Comparison of ENCODE assay signal across 21 cellular contexts in genomic region chr5:116382025-116382873, GRCh38.
DNase-seq lines count a peak whose midpoint lies in the region; ATAC-seq, FAIRE-seq and TF ChIP-seq lines count a peak whose summit lies in the region.
"Had no signal": no experiment of that assay in that cellular context is flagged by ENCODE, and none has a peak within 500 bp of the region (broad histone marks: within the 10 kb centered on the region; RNA-seq: fewer than 3 reads in every experiment).

No MANE protein-coding gene starts in this region.

- H3K4me1 Mint-ChIP-seq in nephron progenitor cell: peaks cover 79% of the 10 kb centered on the region
- H3K4me1 Mint-ChIP-seq: activated B cell treated with CpG ODN at 0.5 μM for 24 hours; activated T-helper 17 cell treated with anti-CD3 and anti-CD28 coated beads, Interleukin-2, amount 50 U/mL, for 72 hours had no signal

- H3K27me3 Mint-ChIP-seq in nephron progenitor cell (ENCODE audit: low read depth, poor library complexity): peaks cover 4% of the 10 kb centered on the region
- H3K27me3 Mint-ChIP-seq: activated B cell treated with CpG ODN at 0.5 μM for 24 hours; activated naive CD8-positive, alpha-beta T cell; activated T-helper 17 cell treated with anti-CD3 and anti-CD28 coated beads, Interleukin-2, amount 50 U/mL, for 72 hours had no signal

- H3K27ac ChIP-seq in cingulate gyrus (ENCODE audit: low read depth, low read length): peak overlapping the region; percentile 2

- no peak overlapping the region for H3K4me3 Mint-ChIP-seq in nephron progenitor cell
- H3K4me3 Mint-ChIP-seq: activated B cell treated with CpG ODN at 0.5 μM for 24 hours; activated naive CD8-positive, alpha-beta T cell; activated T-helper 17 cell treated with anti-CD3 and anti-CD28 coated beads, Interleukin-2, amount 50 U/mL, for 72 hours; HFFc6; T-helper 2 cell treated with Interferon-gamma antibody and Interleukin-4, amounts not matched to agents 5 μg/mL and 100 μg/mL, for 36 hours had no signal

- FAIRE-seq in GM12891 (lab: Jason Lieb, UNC): no peak
- FAIRE-seq: astrocyte, colon had no signal

- no peak for TF ChIP-seq CTCF in nephron progenitor cell (IDR thresholded peaks at IDR 0.05)

- DNase-seq in GM12891 (ENCODE audit: insufficient read length, low spot score): no peak
- DNase-seq in NOMO-1 treated with DMSO at 0.1 percent for 48 hours (lab: John Stamatoyannopoulos, UW; ENCODE audit: unreplicated experiment): peak; percentile 69
- no peak for DNase-seq in nephron progenitor cell
- no peak for DNase-seq in DMS79 (lab: John Stamatoyannopoulos, UW)
- DNase-seq in NCI-H446 treated with DMSO at 0.1 percent for 48 hours (lab: John Stamatoyannopoulos, UW): no peak
- DNase-seq: activated B cell treated with CpG ODN at 0.5 μM for 24 hours; activated CD4-positive, alpha-beta T cell treated with anti-CD3 and anti-CD28 coated beads, Interleukin-2, amount 50 U/mL, for 4 hours; activated CD8-positive, alpha-beta memory T cell treated with anti-CD3 and anti-CD28 coated beads, Interleukin-2, amount 50 U/mL, for 4 hours; GDM1; HFFc6; KBM-7; left lung; mucosa of descending colon; NCI-H187 had no signal

- peak overlapping the region; percentile 95 for H3K27ac Mint-ChIP-seq in nephron progenitor cell
- H3K27ac Mint-ChIP-seq: activated B cell treated with CpG ODN at 0.5 μM for 24 hours; activated naive CD8-positive, alpha-beta T cell; activated T-helper 17 cell treated with anti-CD3 and anti-CD28 coated beads, Interleukin-2, amount 50 U/mL, for 72 hours; HFFc6; T-helper 2 cell treated with Interferon-gamma antibody and Interleukin-4, amounts not matched to agents 5 μg/mL and 100 μg/mL, for 36 hours had no signal

- H3K9me3 Mint-ChIP-seq in nephron progenitor cell: no peaks in the 10 kb centered on the region
- H3K9me3 Mint-ChIP-seq: HFFc6; T-helper 2 cell treated with Interferon-gamma antibody and Interleukin-4, amounts not matched to agents 5 μg/mL and 100 μg/mL, for 36 hours had no signal

- TF ChIP-seq POLR2A in GM12891 (IDR thresholded peaks at IDR 0.05; ENCODE audit: low read depth, low read length): no peak

- H3K36me3 Mint-ChIP-seq in nephron progenitor cell (ENCODE audit: low read depth): no peaks in the 10 kb centered on the region

- ATAC-seq in GM21529 (IDR thresholded peaks at IDR 0.05; ENCODE audit: unreplicated experiment): no peak
- ATAC-seq: activated T-helper 17 cell treated with anti-CD3 and anti-CD28 coated beads, Interleukin-2, amount 50 U/mL, for 72 hours; left lung; mucosa of descending colon had no signal

TF ChIP-seq in GM12891, 5 proteins besides CTCF, POLR2A, EP300 and RAD21:
- TF ChIP-seq SPI1 (IDR thresholded peaks at IDR 0.05; ENCODE audit: low read depth, low read length) (peak; percentile 20; the same call in 1 of the 2 replicates), PAX5 (IDR thresholded peaks at IDR 0.05; ENCODE audit: insufficient read depth, low read length, severe bottlenecking) (no peak)
